16 cellular contexts compared by ENCODE assay signal in the genomic region with DNA sequence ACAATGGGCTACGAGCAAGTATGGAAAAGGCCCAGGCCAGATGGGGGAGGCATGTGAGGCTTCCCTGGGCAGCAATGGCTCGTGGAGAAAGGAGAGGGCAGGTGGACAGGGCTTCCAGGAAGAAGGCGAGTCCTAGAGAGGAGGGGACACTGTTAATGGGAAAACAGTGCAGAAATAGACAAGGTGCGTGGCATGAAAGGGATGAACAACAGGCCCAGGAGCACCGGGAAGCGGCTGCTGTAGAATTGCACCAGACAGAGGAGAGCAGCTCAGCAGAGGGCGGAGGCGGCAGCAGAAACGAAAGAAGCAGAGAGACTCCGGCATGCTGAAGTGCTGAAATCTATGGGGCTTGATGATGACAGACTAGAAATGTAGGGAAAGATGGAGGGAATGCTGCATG.
DNase-seq lines count a peak whose midpoint lies in the region; ATAC-seq, FAIRE-seq and TF ChIP-seq lines count a peak whose summit lies in the region.
"Had no signal": no experiment of that assay in that cellular context is flagged by ENCODE, and none has a peak within 500 bp of the region (broad histone marks: within the 10 kb centered on the region; RNA-seq: fewer than 3 reads in every experiment).

No MANE protein-coding gene starts in this region.

- CTCF ChIA-PET in OCI-LY7 (lab: Charles Lee; ENCODE audit: unreplicated experiment) = no interaction called here

- no peak overlapping the region for H3K9ac ChIP-seq in DND-41 (ENCODE audit: low read depth, low read length)
- H3K9ac ChIP-seq: neural progenitor cell had no signal

- H3K27me3 Mint-ChIP-seq in activated naive CD8-positive, alpha-beta T cell treated with anti-CD3 and anti-CD28 coated beads, Interleukin-2, amount 10 ng/mL, durations not matched to agents 7 days and 5 days = no peaks in the 10 kb centered on the region
- no peaks in the 10 kb centered on the region for H3K27me3 Mint-ChIP-seq in nephron progenitor cell (ENCODE audit: low read depth, poor library complexity)

- peaks cover 59% of the 10 kb centered on the region for H3K79me2 ChIP-seq in DND-41 (ENCODE audit: insufficient read depth, low read length)
- peaks cover 32% of the 10 kb centered on the region; the same call in 1 of the 2 replicates for H3K79me2 ChIP-seq in OCI-LY7 (ENCODE audit: insufficient read depth, low read depth, low read length)

- H3K4me3 Mint-ChIP-seq in activated naive CD8-positive, alpha-beta T cell treated with anti-CD3 and anti-CD28 coated beads, Interleukin-2, amount 10 ng/mL, durations not matched to agents 7 days and 5 days = peak overlapping the region; percentile 71
- no peak overlapping the region for H3K4me3 Mint-ChIP-seq in nephron progenitor cell
- H3K4me3 Mint-ChIP-seq: neural progenitor cell had no signal

- no peaks in the 10 kb centered on the region for H3K9me2 ChIP-seq in OCI-LY7 (ENCODE audit: insufficient read depth, low read length)

- no peaks in the 10 kb centered on the region for H3K9me3 ChIP-seq in DND-41 (ENCODE audit: insufficient read depth, low read length, severe bottlenecking)
- no peaks in the 10 kb centered on the region; the same call in 1 of the 2 replicates for H3K9me3 ChIP-seq in OCI-LY7 (ENCODE audit: low read length)
- no peaks in the 10 kb centered on the region for H3K9me3 ChIP-seq in left ventricle myocardium inferior (replicated peaks)
- H3K9me3 ChIP-seq: heart left ventricle, sigmoid colon, tibial artery had no signal

- TF ChIP-seq CTCF in DND-41 (IDR thresholded peaks at IDR 0.05; ENCODE audit: borderline replicate concordance, extremely low read depth, low read length, poor library complexity, severe bottlenecking) (no peak), OCI-LY7 (conservative IDR thresholded peaks at IDR 0.05; ENCODE audit: low read length) (no peak), nephron progenitor cell (IDR thresholded peaks at IDR 0.05) (no peak), left ventricle myocardium inferior (IDR thresholded peaks at IDR 0.05; ENCODE audit: borderline replicate concordance) (no peak), D721Med (IDR thresholded peaks at IDR 0.05; ENCODE audit: insufficient read depth, missing control alignments) (no peak)

- POLR2A ChIA-PET in OCI-LY7 (lab: Charles Lee) = interaction anchor here (0.6 to 1.1 kb wide), 2 partner anchors 13 to 73 kb away, joined by 3 read pairs; no protein-coding TSS in a partner anchor
- POLR2A ChIA-PET in activated naive CD8-positive, alpha-beta T cell treated with anti-CD3 and anti-CD28 coated beads, Interleukin-2, amount 10 ng/mL, durations not matched to agents 7 days and 5 days (lab: Charles Lee) = interaction anchor here (0.9 to 1.7 kb wide), 4 partner anchors 13 to 101 kb away, joined by 3 to 9 read pairs (median 4); no protein-coding TSS in a partner anchor

- peak overlapping the region in 1 of 2 experiments; percentile 51; a peak in 2 of 4 replicates for H3K4me3 ChIP-seq in DND-41 (ENCODE audit: low read depth in 1 of 2, low read length in 2 of 2)
- H3K4me3 ChIP-seq in OCI-LY7 (ENCODE audit: low read depth, low read length, poor library complexity, severe bottlenecking) = no peak overlapping the region
- no peak overlapping the region for H3K4me3 ChIP-seq in left ventricle myocardium inferior
- H3K4me3 ChIP-seq: neural progenitor cell, sigmoid colon, tibial artery had no signal

- DNase-seq in DND-41 = no peak
- DNase-seq in OCI-LY7 (ENCODE audit: low spot score) = no peak
- peak; percentile 49 for DNase-seq in activated naive CD8-positive, alpha-beta T cell treated with anti-CD3 and anti-CD28 coated beads, Interleukin-2, amount 10 ng/mL, durations not matched to agents 7 days and 5 days
- DNase-seq in nephron progenitor cell = no peak
- no peak for DNase-seq in SHP77 (lab: John Stamatoyannopoulos, UW)
- no peak for DNase-seq in left ventricle myocardium inferior
- no peak for DNase-seq in D721Med (ENCODE audit: insufficient read length, low spot score)
- no peak for DNase-seq in NCI-H2196 treated with DMSO at 0.1 percent for 48 hours (lab: John Stamatoyannopoulos, UW; ENCODE audit: unreplicated experiment)
- DNase-seq: brain microvascular endothelial cell, heart left ventricle, NCI-H1436, NCI-H526, sigmoid colon, T1000, tibial artery had no signal

- H3K27me3 ChIP-seq in DND-41 (ENCODE audit: insufficient read depth, low read length, poor library complexity) = no peaks in the 10 kb centered on the region
- no peaks in the 10 kb centered on the region for H3K27me3 ChIP-seq in left ventricle myocardium inferior (ENCODE audit: low read depth)
- H3K27me3 ChIP-seq: brain microvascular endothelial cell, heart left ventricle, neural progenitor cell, sigmoid colon, tibial artery had no signal

- no peak for FAIRE-seq in D721Med (lab: Jason Lieb, UNC)

- H3K27ac Mint-ChIP-seq in activated naive CD8-positive, alpha-beta T cell treated with anti-CD3 and anti-CD28 coated beads, Interleukin-2, amount 10 ng/mL, durations not matched to agents 7 days and 5 days = peak overlapping the region; percentile 94
- H3K27ac Mint-ChIP-seq in nephron progenitor cell = peak overlapping the region; percentile 7
- H3K27ac Mint-ChIP-seq: neural progenitor cell had no signal

- peaks cover 2% of the 10 kb centered on the region for H3K9me3 Mint-ChIP-seq in activated naive CD8-positive, alpha-beta T cell treated with anti-CD3 and anti-CD28 coated beads, Interleukin-2, amount 10 ng/mL, durations not matched to agents 7 days and 5 days
- H3K9me3 Mint-ChIP-seq in nephron progenitor cell = peaks cover 25% of the 10 kb centered on the region

- H3K4me2 ChIP-seq in DND-41 (ENCODE audit: insufficient read depth, low read length) = peak overlapping the region; percentile 75
- H3K4me2 ChIP-seq in OCI-LY7 (ENCODE audit: low read length) = peak overlapping the region; percentile 49
- H3K4me2 ChIP-seq: neural progenitor cell had no signal

- ATAC-seq in DND-41 (ENCODE audit: insufficient read depth, low read depth) = peak; percentile 26; the same call in 2 of the 3 replicates
- ATAC-seq in activated naive CD8-positive, alpha-beta T cell treated with anti-CD3 and anti-CD28 coated beads, Interleukin-2, amount 10 ng/mL, durations not matched to agents 7 days and 5 days (ENCODE audit: low read depth) = peak; percentile 27
- ATAC-seq: heart left ventricle had no signal

- H3K36me3 ChIP-seq in DND-41 (ENCODE audit: insufficient read depth, low read length) (peaks cover 23% of the 10 kb centered on the region), OCI-LY7 (ENCODE audit: insufficient read depth, low read length) (peaks cover 19% of the 10 kb centered on the region), left ventricle myocardium inferior (peaks cover 16% of the 10 kb centered on the region)
- H3K36me3 ChIP-seq: brain microvascular endothelial cell, neural progenitor cell had no signal

- peaks cover 75% of the 10 kb centered on the region for H3K4me1 Mint-ChIP-seq in activated naive CD8-positive, alpha-beta T cell treated with anti-CD3 and anti-CD28 coated beads, Interleukin-2, amount 10 ng/mL, durations not matched to agents 7 days and 5 days
- H3K4me1 Mint-ChIP-seq in nephron progenitor cell = peaks cover 55% of the 10 kb centered on the region

- BruUV-seq in OCI-LY7 (replicated peaks; lab: Mats Ljungman, UMichigan) = no TSS peak

- H3K4me1 ChIP-seq in DND-41 (ENCODE audit: insufficient read depth, low read length) (peaks cover 36% of the 10 kb centered on the region), OCI-LY7 (ENCODE audit: insufficient read depth, low read length, poor library complexity, severe bottlenecking) (peaks cover 76% of the 10 kb centered on the region), left ventricle myocardium inferior (peaks cover 27% of the 10 kb centered on the region)

- H4K20me1 ChIP-seq in DND-41 (ENCODE audit: insufficient read depth, low read length) (peaks cover 36% of the 10 kb centered on the region), OCI-LY7 (ENCODE audit: insufficient read depth, low read length) (no peaks in the 10 kb centered on the region)

- peaks cover 36% of the 10 kb centered on the region for H3K36me3 Mint-ChIP-seq in activated naive CD8-positive, alpha-beta T cell treated with anti-CD3 and anti-CD28 coated beads, Interleukin-2, amount 10 ng/mL, durations not matched to agents 7 days and 5 days
- H3K36me3 Mint-ChIP-seq in nephron progenitor cell (ENCODE audit: low read depth) = peaks cover 50% of the 10 kb centered on the region

- H2AFZ ChIP-seq in DND-41 (ENCODE audit: low read depth, low read length) (no peak overlapping the region), OCI-LY7 (ENCODE audit: low read length) (no peak overlapping the region)
- H2AFZ ChIP-seq: neural progenitor cell had no signal

- peak overlapping the region; percentile 76 for H3K27ac ChIP-seq in DND-41 (ENCODE audit: low read length)
- H3K27ac ChIP-seq in OCI-LY7 (ENCODE audit: low read depth, low read length, poor library complexity, severe bottlenecking) = peak overlapping the region; percentile 31
- H3K27ac ChIP-seq in left ventricle myocardium inferior (replicated peaks) = no peak overlapping the region
- H3K27ac ChIP-seq: brain microvascular endothelial cell, neural progenitor cell, sigmoid colon, tibial artery had no signal

- intact Hi-C loops in OCI-LY7 (cut with micrococcal nuclease; ENCODE audit: unreplicated experiment) = no loop called here
- intact Hi-C loops in left ventricle myocardium inferior (cut with micrococcal nuclease) = no loop called here
